11 cellular contexts compared by ENCODE assay signal in the genomic region with DNA sequence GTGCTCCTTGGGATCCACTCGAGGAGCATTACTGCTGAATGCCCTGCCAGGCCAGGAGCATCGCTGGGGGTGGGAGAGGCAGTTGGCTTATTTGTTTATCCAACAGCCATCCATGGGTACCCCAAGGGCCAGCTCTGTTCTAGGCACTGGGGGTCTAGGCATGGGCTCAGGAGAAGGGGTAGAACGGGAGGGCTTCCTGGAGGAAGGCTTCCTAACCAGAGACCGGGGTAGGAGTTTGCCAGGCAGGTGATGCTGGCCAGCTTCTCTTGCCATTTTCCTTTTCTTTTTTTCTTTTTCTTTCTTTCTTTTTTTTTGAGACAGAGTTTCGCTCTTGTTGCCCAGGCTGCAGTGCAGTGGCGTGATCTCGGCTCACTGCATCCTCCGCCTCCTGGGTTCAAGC.
A peak's percentile ranks its signal among the peaks of the same experiment; 100 is the strongest.
DNase-seq lines count a peak whose midpoint lies in the region; ATAC-seq and TF ChIP-seq lines count a peak whose summit lies in the region.
"Had no signal": no experiment of that assay in that cellular context is flagged by ENCODE, and none has a peak within 500 bp of the region (broad histone marks: within the 10 kb centered on the region; RNA-seq: fewer than 3 reads in every experiment).

No MANE protein-coding gene starts in this region.

- H3K4me3 Mint-ChIP-seq in natural killer cell (peak overlapping the region; percentile 63), nephron (peak overlapping the region; percentile 5 to 27 (median 14))
- H3K4me3 Mint-ChIP-seq in natural killer cell treated with Interleukin-12 subunit alpha and Interleukin-12 subunit beta and Interleukin-15 and Interleukin-18, amount 100 ng/mL, for 72 hours: no peak overlapping the region
- peak overlapping the region; percentile 23 for H3K4me3 Mint-ChIP-seq in activated CD4-positive, alpha-beta memory T cell treated with anti-CD3 and anti-CD28 coated beads, Interleukin-2, amount 10 ng/mL, durations not matched to agents 7 days and 5 days

- DNase-seq in natural killer cell (no peak), NCI-H2107 treated with DMSO at 0.1 percent for 48 hours (lab: John Stamatoyannopoulos, UW; ENCODE audit: unreplicated experiment) (no peak), DMS153 treated with DMSO at 0.1 percent for 48 hours (lab: John Stamatoyannopoulos, UW; ENCODE audit: unreplicated experiment) (no peak)
- no peak for DNase-seq in natural killer cell treated with Interleukin-12 subunit alpha and Interleukin-12 subunit beta and Interleukin-15 and Interleukin-18, amount 100 ng/mL, for 72 hours (ENCODE audit: low spot score)
- no peak for DNase-seq in activated CD4-positive, alpha-beta memory T cell treated with anti-CD3 and anti-CD28 coated beads, Interleukin-2, amount 10 ng/mL, durations not matched to agents 7 days and 5 days
- DNase-seq in stimulated activated naive CD4-positive, alpha-beta T cell (lab: John Stamatoyannopoulos, UW): no peak
- DNase-seq: activated effector memory CD4-positive, alpha-beta T cell treated with anti-CD3 and anti-CD28 coated beads, Interleukin-2, amount 50 U/mL, for 16 hours; MV-4-11 had no signal

- POLR2A ChIA-PET in activated CD4-positive, alpha-beta memory T cell treated with anti-CD3 and anti-CD28 coated beads, Interleukin-2, amount 10 ng/mL, durations not matched to agents 7 days and 5 days (lab: Charles Lee): interaction anchor here (1.2 to 2.1 kb wide), 5 partner anchors 9 to 78 kb away, joined by 3 to 14 read pairs (median 6); no protein-coding TSS in a partner anchor

- H3K27ac Mint-ChIP-seq in natural killer cell: peak overlapping the region; percentile 76 to 86
- H3K27ac Mint-ChIP-seq in natural killer cell treated with Interleukin-12 subunit alpha and Interleukin-12 subunit beta and Interleukin-15 and Interleukin-18, amount 100 ng/mL, for 72 hours: peak overlapping the region in 1 of 2 donors; percentile 47
- peak overlapping the region; percentile 75 for H3K27ac Mint-ChIP-seq in activated CD4-positive, alpha-beta memory T cell treated with anti-CD3 and anti-CD28 coated beads, Interleukin-2, amount 10 ng/mL, durations not matched to agents 7 days and 5 days
- peak overlapping the region; percentile 89 to 92 (median 90) for H3K27ac Mint-ChIP-seq in nephron

- CTCF ChIA-PET in activated CD4-positive, alpha-beta memory T cell treated with anti-CD3 and anti-CD28 coated beads, Interleukin-2, amount 10 ng/mL, durations not matched to agents 7 days and 5 days (lab: Charles Lee): interaction anchor here (1.4 to 2.3 kb wide), 3 partner anchors 18 to 113 kb away, joined by 3 to 10 read pairs (median 6); no protein-coding TSS in a partner anchor

- ATAC-seq in natural killer cell: no peak
- ATAC-seq in natural killer cell treated with Interleukin-12 subunit alpha and Interleukin-12 subunit beta and Interleukin-15 and Interleukin-18, amount 100 ng/mL, for 72 hours: no peak
- ATAC-seq in GM18907 (IDR thresholded peaks at IDR 0.05; ENCODE audit: unreplicated experiment): no peak
- ATAC-seq: esophagus mucosa had no signal

- H3K27me3 Mint-ChIP-seq in natural killer cell (ENCODE audit: low read depth in 2 of 2) (no peaks in the 10 kb centered on the region), nephron (ENCODE audit: low read depth) (no peaks in the 10 kb centered on the region)
- H3K27me3 Mint-ChIP-seq in natural killer cell treated with Interleukin-12 subunit alpha and Interleukin-12 subunit beta and Interleukin-15 and Interleukin-18, amount 100 ng/mL, for 72 hours: no peaks in the 10 kb centered on the region
- no peaks in the 10 kb centered on the region for H3K27me3 Mint-ChIP-seq in activated CD4-positive, alpha-beta memory T cell treated with anti-CD3 and anti-CD28 coated beads, Interleukin-2, amount 10 ng/mL, durations not matched to agents 7 days and 5 days

- H3K9me3 Mint-ChIP-seq in natural killer cell (no peaks in the 10 kb centered on the region), nephron (no peaks in the 10 kb centered on the region)
- H3K9me3 Mint-ChIP-seq in natural killer cell treated with Interleukin-12 subunit alpha and Interleukin-12 subunit beta and Interleukin-15 and Interleukin-18, amount 100 ng/mL, for 72 hours: no peaks in the 10 kb centered on the region
- no peaks in the 10 kb centered on the region for H3K9me3 Mint-ChIP-seq in activated CD4-positive, alpha-beta memory T cell treated with anti-CD3 and anti-CD28 coated beads, Interleukin-2, amount 10 ng/mL, durations not matched to agents 7 days and 5 days

- intact Hi-C loops in natural killer cell (cut with micrococcal nuclease): no loop called here

- no peaks in the 10 kb centered on the region for H3K36me3 Mint-ChIP-seq in natural killer cell
- H3K36me3 Mint-ChIP-seq in natural killer cell treated with Interleukin-12 subunit alpha and Interleukin-12 subunit beta and Interleukin-15 and Interleukin-18, amount 100 ng/mL, for 72 hours: no peaks in the 10 kb centered on the region
- H3K36me3 Mint-ChIP-seq in activated CD4-positive, alpha-beta memory T cell treated with anti-CD3 and anti-CD28 coated beads, Interleukin-2, amount 10 ng/mL, durations not matched to agents 7 days and 5 days (ENCODE audit: low read depth): peaks cover 42% of the 10 kb centered on the region
- no peaks in the 10 kb centered on the region for H3K36me3 Mint-ChIP-seq in nephron (ENCODE audit: low read depth)

- H3K4me1 Mint-ChIP-seq in natural killer cell (peaks cover 56 to 67% of the 10 kb centered on the region in 2 donors), nephron (peaks cover 85% of the 10 kb centered on the region)
- H3K4me1 Mint-ChIP-seq in natural killer cell treated with Interleukin-12 subunit alpha and Interleukin-12 subunit beta and Interleukin-15 and Interleukin-18, amount 100 ng/mL, for 72 hours (ENCODE audit: low read depth in 2 of 2): peaks cover 37 to 52% of the 10 kb centered on the region in 2 donors
- H3K4me1 Mint-ChIP-seq in activated CD4-positive, alpha-beta memory T cell treated with anti-CD3 and anti-CD28 coated beads, Interleukin-2, amount 10 ng/mL, durations not matched to agents 7 days and 5 days: peaks cover 88% of the 10 kb centered on the region

- TF ChIP-seq CTCF in natural killer cell (IDR thresholded peaks at IDR 0.05) (no peak), nephron (IDR thresholded peaks at IDR 0.05; ENCODE audit: unreplicated experiment in 3 of 3) (no peak)
